ENCODE assay signal across 22 cellular contexts in the genomic region with DNA sequence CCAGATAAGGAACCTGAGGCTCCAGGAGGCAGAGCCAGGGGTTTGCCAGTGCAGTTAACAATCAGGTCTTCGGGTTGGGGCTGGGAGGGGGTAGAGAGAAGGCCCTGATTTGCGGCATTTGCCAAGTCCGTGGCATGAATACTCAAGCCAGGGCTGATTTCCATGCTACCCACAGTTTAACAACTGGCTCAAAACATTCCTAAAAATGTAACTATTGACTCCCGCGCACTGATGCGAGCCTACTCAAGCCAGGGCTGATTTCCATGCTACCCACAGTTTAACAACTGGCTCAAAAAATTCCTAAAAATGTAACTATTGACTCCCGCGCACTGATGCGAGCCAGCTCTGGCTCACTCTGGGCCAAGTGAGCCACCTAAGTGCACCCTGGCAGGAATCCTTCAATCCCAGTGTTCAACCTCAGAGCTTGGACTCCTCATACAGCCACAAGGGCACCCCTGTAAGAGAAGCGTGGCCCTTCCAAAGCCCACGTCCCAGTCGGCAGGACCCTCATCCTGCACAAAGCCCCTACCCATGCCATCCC.
DNase-seq lines count a peak whose midpoint lies in the region; ATAC-seq, FAIRE-seq and TF ChIP-seq lines count a peak whose summit lies in the region.
"Had no signal": no experiment of that assay in that cellular context is flagged by ENCODE, and none has a peak within 500 bp of the region (broad histone marks: within the 10 kb centered on the region; RNA-seq: fewer than 3 reads in every experiment).

No MANE protein-coding gene starts in this region.

- H3K9me3 ChIP-seq in BLaER1 = no peaks in the 10 kb centered on the region
- no peaks in the 10 kb centered on the region for H3K9me3 ChIP-seq in kidney (ENCODE audit: control insufficient read depth in 1 of 2, low read length in 2 of 2)
- no peaks in the 10 kb centered on the region for H3K9me3 ChIP-seq in neuronal stem cell (replicated peaks in 1 of 2; ENCODE audit: control insufficient read depth in 2 of 2, insufficient read depth in 1 of 2, low read depth in 1 of 2, low read length in 2 of 2)
- H3K9me3 ChIP-seq: A549, BE2C had no signal

- peak overlapping the region; percentile 92; the same call in 1 of the 2 replicates for H3K4me2 ChIP-seq in BLaER1
- H3K4me2 ChIP-seq in neuronal stem cell (ENCODE audit: insufficient read depth, low read length, poor library complexity, severe bottlenecking) = no peak overlapping the region
- H3K4me2 ChIP-seq: A549 had no signal

- H4K8ac ChIP-seq in neuronal stem cell (ENCODE audit: low read depth, low read length) = no peak overlapping the region

- H2AFZ ChIP-seq in neuronal stem cell (ENCODE audit: low read length) = no peak overlapping the region
- H2AFZ ChIP-seq: GM23248 had no signal

- H3K36me3 ChIP-seq in BLaER1 = no peaks in the 10 kb centered on the region
- H3K36me3 ChIP-seq in kidney (ENCODE audit: control insufficient read depth in 1 of 2, insufficient read depth in 2 of 2, low read length in 2 of 2) = no peaks in the 10 kb centered on the region
- no peaks in the 10 kb centered on the region for H3K36me3 ChIP-seq in neuronal stem cell (replicated peaks in 1 of 2; ENCODE audit: control insufficient read depth in 2 of 2, insufficient read depth in 2 of 2, low read length in 2 of 2)
- H3K36me3 ChIP-seq: BE2C had no signal

- no peak for TF ChIP-seq CTCF in kidney (IDR thresholded peaks at IDR 0.05; ENCODE audit: borderline replicate concordance, extremely low read depth, insufficient read depth)

- H3K27me3 ChIP-seq in BLaER1 = peaks cover 9% of the 10 kb centered on the region
- peaks cover 0 to 22% (median 0%) of the 10 kb centered on the region in 3 experiments for H3K27me3 ChIP-seq in neuronal stem cell (ENCODE audit: control insufficient read depth in 3 of 3, insufficient read depth in 3 of 3, low read depth in 1 of 3, low read length in 3 of 3)
- H3K27me3 ChIP-seq: BE2C had no signal

- H3K4me3 ChIP-seq in BLaER1 = no peak overlapping the region
- H3K4me3 ChIP-seq in kidney (ENCODE audit: low read length in 2 of 2) = no peak overlapping the region
- no peak overlapping the region for H3K4me3 ChIP-seq in neuronal stem cell (ENCODE audit: low read length in 2 of 2)
- H3K4me3 ChIP-seq: A549, GM12878, GM23248 had no signal

- H2BK12ac ChIP-seq in neuronal stem cell (ENCODE audit: low read length) = no peak overlapping the region

- H2AK5ac ChIP-seq in neuronal stem cell (ENCODE audit: low read depth, low read length) = peak overlapping the region; percentile 47

- ATAC-seq in natural killer cell treated with Interleukin-12 subunit alpha and Interleukin-12 subunit beta and Interleukin-15 and Interleukin-18, amount 100 ng/mL, for 72 hours = no peak
- ATAC-seq: A549, GM12878 had no signal

- FAIRE-seq in kidney (lab: Jason Lieb, UNC) = no peak
- FAIRE-seq: A549, GM12878, GM19239, H1 had no signal

- no peak overlapping the region for H2BK5ac ChIP-seq in neuronal stem cell (ENCODE audit: low read length)

- no peak overlapping the region for H2BK15ac ChIP-seq in neuronal stem cell (ENCODE audit: low read length)

- H4K91ac ChIP-seq in neuronal stem cell (ENCODE audit: low read depth, low read length, poor library complexity) = no peak overlapping the region

- peaks cover 23% of the 10 kb centered on the region; the same call in 1 of the 2 replicates for H4K20me1 ChIP-seq in BLaER1

- intact Hi-C loops in kidney (cut with DNase I) = no loop called here

- no peak overlapping the region for H3K27ac Mint-ChIP-seq in natural killer cell treated with Interleukin-12 subunit alpha and Interleukin-12 subunit beta and Interleukin-15 and Interleukin-18, amount 100 ng/mL, for 72 hours
- H3K27ac Mint-ChIP-seq: CD4-positive, alpha-beta memory T cell had no signal

- peak overlapping the region; percentile 39 for H3K18ac ChIP-seq in neuronal stem cell (ENCODE audit: low read length)

- no peaks in the 10 kb centered on the region for H3K9me3 Mint-ChIP-seq in natural killer cell treated with Interleukin-12 subunit alpha and Interleukin-12 subunit beta and Interleukin-15 and Interleukin-18, amount 100 ng/mL, for 72 hours
- H3K9me3 Mint-ChIP-seq: CD4-positive, alpha-beta memory T cell had no signal

- H3K23ac ChIP-seq in neuronal stem cell (ENCODE audit: low read depth, low read length, poor library complexity) = no peak overlapping the region

- no peak overlapping the region for H2BK120ac ChIP-seq in neuronal stem cell (ENCODE audit: low read depth, low read length)

- no peak overlapping the region for H3K14ac ChIP-seq in neuronal stem cell (ENCODE audit: low read length)

- peaks cover 28 to 29% of the 10 kb centered on the region in 2 donors for H3K27me3 Mint-ChIP-seq in natural killer cell treated with Interleukin-12 subunit alpha and Interleukin-12 subunit beta and Interleukin-15 and Interleukin-18, amount 100 ng/mL, for 72 hours

- H3K27ac ChIP-seq in BLaER1 = no peak overlapping the region
- no peak overlapping the region for H3K27ac ChIP-seq in kidney (ENCODE audit: low read depth in 2 of 2, low read length in 2 of 2)
- no peak overlapping the region for H3K27ac ChIP-seq in neuronal stem cell (replicated peaks; ENCODE audit: low read length)
- H3K27ac ChIP-seq: A549, GM23248 had no signal

- H3K4me1 ChIP-seq in BLaER1 (peaks cover 62% of the 10 kb centered on the region), kidney (ENCODE audit: control insufficient read depth in 1 of 2, insufficient read depth in 1 of 2, low read depth in 1 of 2, low read length in 2 of 2) (no peaks in the 10 kb centered on the region), neuronal stem cell (ENCODE audit: control insufficient read depth in 2 of 2, insufficient read depth in 1 of 2, low read depth in 1 of 2, low read length in 2 of 2) (no peaks in the 10 kb centered on the region)
- H3K4me1 ChIP-seq: BE2C had no signal

- no CpG with 5 or more reads among the region's 12 CpGs for WGBS in neuronal stem cell (ENCODE audit: extremely low coverage in 2 of 2, insufficient read length in 2 of 2, insufficient replicate concordance in 1 of 2), 2 donors

- DNase-seq in kidney (peak; percentile 14), neuronal stem cell (ENCODE audit: low spot score) (no peak), DMS79 treated with DMSO at 0.1 percent for 48 hours (lab: John Stamatoyannopoulos, UW) (no peak), NCI-H345 (lab: John Stamatoyannopoulos, UW) (no peak)
- DNase-seq in natural killer cell treated with Interleukin-12 subunit alpha and Interleukin-12 subunit beta and Interleukin-15 and Interleukin-18, amount 100 ng/mL, for 72 hours (ENCODE audit: low spot score) = no peak
- DNase-seq: 8988T; ACHN; AML-193; BE2C; C1 segment of cervical spinal cord; CD4-positive, alpha-beta memory T cell; COR-L47; DMS53; GDM1; GM23248; H7; HCEC 1CT had no signal

- H3K9ac ChIP-seq in BLaER1 = no peak overlapping the region
- H3K9ac ChIP-seq in kidney (ENCODE audit: low read length in 2 of 2) = no peak overlapping the region
- no peak overlapping the region for H3K9ac ChIP-seq in neuronal stem cell (ENCODE audit: low read depth, low read length, poor library complexity)
- H3K9ac ChIP-seq: GM23248 had no signal

- no peak overlapping the region for H3K4me3 Mint-ChIP-seq in natural killer cell treated with Interleukin-12 subunit alpha and Interleukin-12 subunit beta and Interleukin-15 and Interleukin-18, amount 100 ng/mL, for 72 hours
- H3K4me3 Mint-ChIP-seq: CD4-positive, alpha-beta memory T cell had no signal

- no peaks in the 10 kb centered on the region for H3K36me3 Mint-ChIP-seq in natural killer cell treated with Interleukin-12 subunit alpha and Interleukin-12 subunit beta and Interleukin-15 and Interleukin-18, amount 100 ng/mL, for 72 hours
- H3K36me3 Mint-ChIP-seq: CD4-positive, alpha-beta memory T cell had no signal

- no peak overlapping the region for H3K4ac ChIP-seq in neuronal stem cell (ENCODE audit: low read length)

- no peaks in the 10 kb centered on the region for H3K4me1 Mint-ChIP-seq in natural killer cell treated with Interleukin-12 subunit alpha and Interleukin-12 subunit beta and Interleukin-15 and Interleukin-18, amount 100 ng/mL, for 72 hours (ENCODE audit: low read depth in 2 of 2)

- no peaks in the 10 kb centered on the region for H3K79me1 ChIP-seq in neuronal stem cell (ENCODE audit: low read depth, low read length)
